Comparison of ENCODE assay signal across 2 cellular contexts in genomic region chr20:52945268-52945667, GRCh38.
A peak's percentile ranks its signal among the peaks of the same experiment; 100 is the strongest.
TF ChIP-seq lines count a peak whose summit lies in the region.

No MANE protein-coding gene starts in this region.

TF ChIP-seq in liver, 16 proteins besides CTCF, POLR2A, EP300 and RAD21:
- no peak for TF ChIP-seq ZBTB33 (IDR thresholded peaks at IDR 0.05)
- TF ChIP-seq YY1 (IDR thresholded peaks at IDR 0.05), result no peak
- TF ChIP-seq HNF4A (conservative IDR thresholded peaks at IDR 0.05), result peak; percentile 56 to 83
- no peak for TF ChIP-seq TAF1 (conservative IDR thresholded peaks at IDR 0.05)
- peak; percentile 26 for TF ChIP-seq SP1 (IDR thresholded peaks at IDR 0.05)
- TF ChIP-seq GABPA (IDR thresholded peaks at IDR 0.05 in 1 of 2, conservative IDR thresholded peaks at IDR 0.05 in 1 of 2), result no peak
- TF ChIP-seq NR2F2 (IDR thresholded peaks at IDR 0.05), result no peak
- TF ChIP-seq RXRA (IDR thresholded peaks at IDR 0.05), result peak in 1 of 2 donors; percentile 48

TF ChIP-seq in HepG2, 621 proteins besides CTCF, POLR2A, EP300 and RAD21 (continued from another document):
- no peak for TF ChIP-seq CEBPZ (IDR thresholded peaks at IDR 0.05; ENCODE audit: low read length)
- TF ChIP-seq PRMT3 (CRISPR knock-in tag; IDR thresholded peaks at IDR 0.05; ENCODE audit: borderline replicate concordance, low read depth), result no peak
- no peak for TF ChIP-seq ZNF772 (CRISPR knock-in tag; IDR thresholded peaks at IDR 0.05)
- TF ChIP-seq MAZ (IDR thresholded peaks at IDR 0.05; ENCODE audit: borderline replicate concordance, low read depth, low read length), result no peak
- TF ChIP-seq MAZ (CRISPR knock-in tag; IDR thresholded peaks at IDR 0.05; ENCODE audit: low read depth), result no peak
- no peak for TF ChIP-seq RCOR2 (CRISPR knock-in tag; IDR thresholded peaks at IDR 0.05)
- no peak for TF ChIP-seq SRSF9 (IDR thresholded peaks at IDR 0.05; ENCODE audit: borderline replicate concordance, insufficient read depth, low read depth, low read length, poor library complexity, severe bottlenecking)
- TF ChIP-seq ZNF557 (CRISPR knock-in tag; IDR thresholded peaks at IDR 0.05), result no peak
